Comparison of ENCODE assay signal across 11 cellular contexts in genomic region chr4:153241970-153242847, GRCh38. TPM values are rescaled to one million over a fixed set of nuclear protein-coding genes. Genes with fewer than 3 reads are reported as not detected.
A peak's percentile ranks its signal among the peaks of the same experiment; 100 is the strongest.
DNase-seq lines count a peak whose midpoint lies in the region; ATAC-seq, FAIRE-seq and TF ChIP-seq lines count a peak whose summit lies in the region.
"Had no signal": no experiment of that assay in that cellular context is flagged by ENCODE, and none has a peak within 500 bp of the region (broad histone marks: within the 10 kb centered on the region; RNA-seq: fewer than 3 reads in every experiment).

No MANE protein-coding gene starts in this region.

- H3K36me3 ChIP-seq in WERI-Rb-1 = peaks cover 34% of the 10 kb centered on the region
- H3K36me3 ChIP-seq: gastrocnemius medialis, suprapubic skin had no signal

- no peaks in the 10 kb centered on the region for H3K27me3 ChIP-seq in WERI-Rb-1 (ENCODE audit: insufficient read depth, low read depth, severe bottlenecking)
- H3K27me3 ChIP-seq: gastrocnemius medialis, suprapubic skin had no signal

- DNase-seq in GM18507 (ENCODE audit: extremely low spot score, insufficient read length, low read depth) (no peak), WERI-Rb-1 (no peak), lung microvascular endothelial cell (ENCODE audit: low read depth in 2 of 2) (peak; percentile 10 to 88), urothelium cell line (ENCODE audit: low spot score) (no peak)
- no peak for DNase-seq in activated CD4-positive, alpha-beta memory T cell treated with anti-CD3 and anti-CD28 coated beads for 36 hours
- DNase-seq: activated naive CD8-positive, alpha-beta T cell treated with anti-CD3 and anti-CD28 coated beads, Interleukin-2, amount 10 ng/mL, durations not matched to agents 7 days and 5 days; gastrocnemius medialis had no signal

- H3K4me1 Mint-ChIP-seq in activated CD4-positive, alpha-beta memory T cell treated with anti-CD3 and anti-CD28 coated beads for 36 hours (ENCODE audit: low read depth) = peaks cover 10% of the 10 kb centered on the region

- intact Hi-C loops in activated CD4-positive, alpha-beta memory T cell treated with anti-CD3 and anti-CD28 coated beads for 36 hours (cut with micrococcal nuclease) = no loop called here

- no peak for TF ChIP-seq CTCF in WERI-Rb-1 (IDR thresholded peaks at IDR 0.05; ENCODE audit: low read depth, low read length)

- H3K9me3 ChIP-seq in WERI-Rb-1 (ENCODE audit: severe bottlenecking) = no peaks in the 10 kb centered on the region
- H3K9me3 ChIP-seq: gastrocnemius medialis, suprapubic skin had no signal

- no peak overlapping the region for H3K27ac Mint-ChIP-seq in activated CD4-positive, alpha-beta memory T cell treated with anti-CD3 and anti-CD28 coated beads for 36 hours
- H3K27ac Mint-ChIP-seq: activated naive CD8-positive, alpha-beta T cell treated with anti-CD3 and anti-CD28 coated beads, Interleukin-2, amount 10 ng/mL, durations not matched to agents 7 days and 5 days had no signal

- H3K4me3 Mint-ChIP-seq in activated CD4-positive, alpha-beta memory T cell treated with anti-CD3 and anti-CD28 coated beads for 36 hours = no peak overlapping the region
- H3K4me3 Mint-ChIP-seq: activated naive CD8-positive, alpha-beta T cell treated with anti-CD3 and anti-CD28 coated beads, Interleukin-2, amount 10 ng/mL, durations not matched to agents 7 days and 5 days had no signal

- H3K9me3 Mint-ChIP-seq in activated CD4-positive, alpha-beta memory T cell treated with anti-CD3 and anti-CD28 coated beads for 36 hours = no peaks in the 10 kb centered on the region
- H3K9me3 Mint-ChIP-seq: activated naive CD8-positive, alpha-beta T cell treated with anti-CD3 and anti-CD28 coated beads, Interleukin-2, amount 10 ng/mL, durations not matched to agents 7 days and 5 days had no signal

- H3K27ac ChIP-seq in WERI-Rb-1 = peak overlapping the region; percentile 7; the same call in 1 of the 2 replicates
- H3K27ac ChIP-seq: gastrocnemius medialis, suprapubic skin had no signal

- H3K36me3 Mint-ChIP-seq in activated CD4-positive, alpha-beta memory T cell treated with anti-CD3 and anti-CD28 coated beads for 36 hours = no peaks in the 10 kb centered on the region
- H3K36me3 Mint-ChIP-seq: activated naive CD8-positive, alpha-beta T cell treated with anti-CD3 and anti-CD28 coated beads, Interleukin-2, amount 10 ng/mL, durations not matched to agents 7 days and 5 days had no signal

- no peak overlapping the region for H3K4me3 ChIP-seq in WERI-Rb-1 (ENCODE audit: low read depth, low read length)
- H3K4me3 ChIP-seq: gastrocnemius medialis, suprapubic skin had no signal

- peak; percentile 71 for FAIRE-seq in GM18507 (lab: Jason Lieb, UNC)
- no peak for FAIRE-seq in urothelium cell line (lab: Jason Lieb, UNC)

- CTCF ChIA-PET in activated CD4-positive, alpha-beta memory T cell treated with anti-CD3 and anti-CD28 coated beads for 36 hours (lab: Charles Lee) = no interaction called here

- POLR2A ChIA-PET in activated CD4-positive, alpha-beta memory T cell treated with anti-CD3 and anti-CD28 coated beads for 36 hours (lab: Charles Lee) = no interaction called here

- H3K27me3 Mint-ChIP-seq in activated CD4-positive, alpha-beta memory T cell treated with anti-CD3 and anti-CD28 coated beads for 36 hours = no peaks in the 10 kb centered on the region

- ATAC-seq in HG03095 (IDR thresholded peaks at IDR 0.05; ENCODE audit: unreplicated experiment) (peak; percentile 66), GM18517 (IDR thresholded peaks at IDR 0.05; ENCODE audit: unreplicated experiment) (no peak), GM18519 (IDR thresholded peaks at IDR 0.05; ENCODE audit: low FRiP score, unreplicated experiment) (no peak)

RNA-seq across cellular contexts. Expression of gene TRIM2, which starts 38.0 kb away (rescaled TPM):
- 6.5 and 15.7 TPM in 2 replicates for total RNA-seq in lung microvascular endothelial cell
- total RNA-seq in activated CD4-positive, alpha-beta memory T cell treated with anti-CD3 and anti-CD28 coated beads for 36 hours = 1 to 10 TPM; 1.7 to 2.9 TPM

Comparison
In these comparisons a context has a peak if more than half of its experiments do, and no peak if none do; other contexts are left out.
1. DNase-seq: peak in lung microvascular endothelial cell (2 of 2); none in GM18507 (single experiment), WERI-Rb-1 (single experiment), activated CD4-positive, alpha-beta memory T cell treated with anti-CD3 and anti-CD28 coated beads for 36 hours (single experiment) and urothelium cell line (single experiment).